In genomic region chr16:55671974-55672280, GRCh38 we compare ENCODE assay signal across 1 cellular context.
TF ChIP-seq lines count a peak whose summit lies in the region.

No MANE protein-coding gene starts in this region.

TF ChIP-seq in IMR-90, 13 proteins besides CTCF, POLR2A, EP300 and RAD21:
- TF ChIP-seq CHD1 (IDR thresholded peaks at IDR 0.05; ENCODE audit: low read depth, low read length), result no peak
- TF ChIP-seq MAFK (IDR thresholded peaks at IDR 0.05; ENCODE audit: low read depth, low read length), result no peak
